In the genomic region with DNA sequence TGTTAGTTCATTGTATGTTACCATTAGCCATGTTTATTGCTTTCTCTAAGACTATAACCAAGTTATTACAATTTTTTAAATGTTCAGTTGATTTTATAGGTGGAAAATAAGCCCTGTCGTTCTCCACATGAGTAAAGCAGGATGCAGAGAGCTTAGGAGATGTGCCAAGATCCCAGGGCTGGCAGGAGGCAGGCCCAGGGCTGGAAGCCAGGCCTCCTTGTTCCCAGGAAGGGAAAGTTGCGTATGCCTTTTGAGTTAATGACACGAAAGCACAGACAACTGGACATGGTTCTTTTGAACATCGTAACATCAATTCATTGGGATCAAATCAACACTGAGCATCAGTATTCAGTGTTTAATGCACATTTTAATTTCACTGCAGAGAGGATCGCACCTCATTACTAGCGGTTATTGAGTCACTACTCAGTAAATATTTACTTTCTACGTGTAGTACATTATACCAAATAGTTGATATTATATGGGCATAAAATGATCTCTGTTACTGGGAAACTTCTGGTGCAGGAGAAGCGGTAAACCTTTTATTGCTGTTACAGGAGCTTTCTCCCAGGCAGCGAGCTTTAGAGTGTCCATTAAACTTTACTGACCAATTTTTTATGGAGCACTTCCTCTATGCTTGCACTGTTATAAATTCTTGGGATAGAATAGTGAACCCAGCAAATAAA, we compare ENCODE assay signal across 10 cellular contexts.
A peak's percentile ranks its signal among the peaks of the same experiment; 100 is the strongest.
DNase-seq lines count a peak whose midpoint lies in the region; ATAC-seq and TF ChIP-seq lines count a peak whose summit lies in the region.
"Had no signal": no experiment of that assay in that cellular context is flagged by ENCODE, and none has a peak within 500 bp of the region (broad histone marks: within the 10 kb centered on the region; RNA-seq: fewer than 3 reads in every experiment).

No MANE protein-coding gene starts in this region.

- DNase-seq in AG10803 (ENCODE audit: low read depth) = peak; percentile 18
- peak; percentile 81 for DNase-seq in NCI-H446 treated with DMSO at 0.1 percent for 48 hours (lab: John Stamatoyannopoulos, UW)
- DNase-seq in dorsolateral prefrontal cortex = peak in 6 of 10 donors; percentile 57 to 92 (median 72)
- DNase-seq in mucosa of descending colon = peak in 2 of 3 donors; percentile 44 to 54
- DNase-seq in AG08396 (ENCODE audit: low spot score) = no peak
- no peak for DNase-seq in NCI-H2227 treated with DMSO at 0.1 percent for 48 hours (lab: John Stamatoyannopoulos, UW)
- DNase-seq in central memory CD4-positive, alpha-beta T cell = no peak
- DNase-seq: activated CD8-positive, alpha-beta T cell treated with anti-CD3 and anti-CD28 coated beads for 36 hours had no signal

- H3K4me1 ChIP-seq in mucosa of descending colon (ENCODE audit: low read depth) = peaks cover 11% of the 10 kb centered on the region

- ATAC-seq in mucosa of descending colon (no peak), HG03280 (IDR thresholded peaks at IDR 0.05; ENCODE audit: unreplicated experiment) (no peak)
- ATAC-seq: activated CD8-positive, alpha-beta T cell treated with anti-CD3 and anti-CD28 coated beads for 36 hours had no signal

- no peaks in the 10 kb centered on the region for H3K27me3 ChIP-seq in dorsolateral prefrontal cortex
- H3K27me3 ChIP-seq: breast epithelium had no signal

- intact Hi-C loops in dorsolateral prefrontal cortex (cut with DNase I) (no loop called here), mucosa of descending colon (cut with DNase I, micrococcal nuclease) (no loop called here)

- no peak for TF ChIP-seq CTCF in AG10803 (conservative IDR thresholded peaks at IDR 0.05; ENCODE audit: low read length)
- no peak for TF ChIP-seq CTCF in dorsolateral prefrontal cortex (IDR thresholded peaks at IDR 0.05 in 54 of 56, conservative IDR thresholded peaks at IDR 0.05 in 2 of 56; ENCODE audit: low read depth in 1 of 56, partially characterized antibody in 56 of 56)
- TF ChIP-seq CTCF in mucosa of descending colon (IDR thresholded peaks at IDR 0.05) = no peak

- no peaks in the 10 kb centered on the region for H3K9me3 ChIP-seq in mucosa of descending colon
- H3K9me3 ChIP-seq: breast epithelium had no signal

- peak overlapping the region in 49 of 59 donors; percentile 8 to 87 (median 58) for H3K27ac ChIP-seq in dorsolateral prefrontal cortex
- H3K27ac ChIP-seq: breast epithelium had no signal

- H3K36me3 ChIP-seq in mucosa of descending colon (ENCODE audit: low read depth) = no peaks in the 10 kb centered on the region
- H3K36me3 ChIP-seq: breast epithelium had no signal

- no peak overlapping the region for H3K4me3 ChIP-seq in AG10803 (ENCODE audit: low read length)
- peak overlapping the region in 13 of 59 donors; percentile 1 to 46 (median 14) for H3K4me3 ChIP-seq in dorsolateral prefrontal cortex
- no peak overlapping the region for H3K4me3 ChIP-seq in mucosa of descending colon
- H3K4me3 ChIP-seq: breast epithelium had no signal

Comparison
In these comparisons a context has a peak if more than half of its experiments do, and no peak if none do; other contexts are left out.
1. DNase-seq: peak in AG10803 (single experiment), NCI-H446 treated with DMSO at 0.1 percent for 48 hours (single experiment), dorsolateral prefrontal cortex (6 of 10) and mucosa of descending colon (2 of 3); none in AG08396 (single experiment), NCI-H2227 treated with DMSO at 0.1 percent for 48 hours (single experiment) and central memory CD4-positive, alpha-beta T cell (single experiment).